32 cellular contexts compared by ENCODE assay signal in genomic region chr6:135221505-135221904, GRCh38. TPM values are rescaled to one million over a fixed set of nuclear protein-coding genes. Genes with fewer than 3 reads are reported as not detected.
DNase-seq lines count a peak whose midpoint lies in the region; ATAC-seq, FAIRE-seq and TF ChIP-seq lines count a peak whose summit lies in the region.
"Had no signal": no experiment of that assay in that cellular context is flagged by ENCODE, and none has a peak within 500 bp of the region (broad histone marks: within the 10 kb centered on the region; RNA-seq: fewer than 3 reads in every experiment).

No MANE protein-coding gene starts in this region.

- no peaks in the 10 kb centered on the region for H3K27me3 Mint-ChIP-seq in activated CD4-positive, alpha-beta T cell treated with anti-CD3 and anti-CD28 coated beads, Interleukin-2, amount 10 ng/mL, durations not matched to agents 24 days and 14 days
- H3K27me3 Mint-ChIP-seq: B cell; CD4-positive, alpha-beta memory T cell; CD4-positive, alpha-beta T cell; CD4-positive, CD25-positive, alpha-beta regulatory T cell had no signal

- POLR2A ChIA-PET in K562 (lab: Yijun Ruan, JAX), result interaction anchor here (2.0 kb wide), 1 partner anchor 9 kb away, joined by 8 read pairs; no protein-coding TSS in a partner anchor

- H3K27me3 ChIP-seq in K562 (ENCODE audit: control insufficient read depth in 2 of 2, insufficient read depth in 2 of 2, low read length in 2 of 2), result no peaks in the 10 kb centered on the region
- H3K27me3 ChIP-seq: BE2C; BLaER1; BLaER1 treated with 17β-estradiol and CSF1 and Interleukin-3, amounts not matched to agents 10 nM and 100 nM had no signal

- H3K9me3 ChIP-seq in K562 (replicated peaks; ENCODE audit: control insufficient read depth, insufficient read depth, low read depth, low read length), result peaks cover 4% of the 10 kb centered on the region; the same call in 1 of the 2 replicates
- H3K9me3 ChIP-seq: A549, BE2C, BLaER1, Caco-2 had no signal

- H3K27ac ChIP-seq in K562 (ENCODE audit: extremely low read depth, low read depth, low read length), result no peak overlapping the region
- H3K27ac ChIP-seq: 22Rv1, A549, BLaER1, C4-2B had no signal

- in situ Hi-C loops in K562 (cut with MboI), result no loop called here

- H3K4me3 ChIP-seq in K562, result no peak overlapping the region
- H3K4me3 ChIP-seq: A549; BLaER1; BLaER1 treated with 17β-estradiol and CSF1 and Interleukin-3, amounts not matched to agents 10 nM and 100 nM had no signal

- DNase-seq in activated CD4-positive, alpha-beta T cell treated with anti-CD3 and anti-CD28 coated beads, Interleukin-2, amount 10 ng/mL, durations not matched to agents 24 days and 14 days, result peak; percentile 16
- no peak for DNase-seq in activated CD4-positive, alpha-beta T cell treated with anti-CD3 and anti-CD28 coated beads for 4 hours
- DNase-seq in K562 (ENCODE audit: extremely low read depth in 1 of 4, low spot score in 3 of 4), result no peak
- DNase-seq: 8988T; ACHN; AML-193; BE2C; C1 segment of cervical spinal cord; Caco-2; Calu3; CD4-positive, alpha-beta memory T cell; CD4-positive, alpha-beta T cell; CD4-positive, CD25-positive, alpha-beta regulatory T cell; CD8-positive, alpha-beta memory T cell; CD8-positive, alpha-beta T cell; COR-L47; DMS 273 treated with DMSO at 0.1 percent for 48 hours; DMS153; DMS53; DMS79; DMS79 treated with DMSO at 0.1 percent for 48 hours; DND-41 had no signal

- CTCF ChIA-PET in K562 (lab: Yijun Ruan, JAX; ENCODE audit: low intra/inter-chr PET ratio), result no interaction called here

- 72% methylated on average over 1 of the region's 1 CpG for WGBS in K562 (ENCODE audit: insufficient coverage, low coverage, missing lambda C conversion rate)

- H3K9ac ChIP-seq in K562 (ENCODE audit: insufficient read depth in 1 of 2, low read depth in 2 of 2, low read length in 2 of 2), result no peak overlapping the region
- H3K9ac ChIP-seq: BLaER1; BLaER1 treated with 17β-estradiol and CSF1 and Interleukin-3, amounts not matched to agents 10 nM and 100 nM had no signal

- TF ChIP-seq RAD21 in K562 (CRISPR knock-in tag; conservative IDR thresholded peaks at IDR 0.05 in 1 of 2, IDR thresholded peaks at IDR 0.05 in 1 of 2), result no peak

- intact Hi-C loops in activated CD4-positive, alpha-beta T cell treated with anti-CD3 and anti-CD28 coated beads, Interleukin-2, amount 10 ng/mL, durations not matched to agents 24 days and 14 days (cut with micrococcal nuclease), result no loop called here
- intact Hi-C loops in K562 (cut with micrococcal nuclease), result no loop called here

- TF ChIP-seq POLR2A in K562 (conservative IDR thresholded peaks at IDR 0.05), result no peak

- ATAC-seq in K562 (no peak), HG02970 (IDR thresholded peaks at IDR 0.05; ENCODE audit: low FRiP score, unreplicated experiment) (no peak)
- ATAC-seq: A549; CD8-positive, alpha-beta T cell had no signal

- no peak for TF ChIP-seq CTCF in K562 (IDR thresholded peaks at IDR 0.05 in 2 of 3, conservative IDR thresholded peaks at IDR 0.05 in 1 of 3; ENCODE audit: insufficient read depth in 2 of 3, low read depth in 1 of 3, low read length in 3 of 3)

- no peaks in the 10 kb centered on the region for H3K79me2 ChIP-seq in K562 (ENCODE audit: control insufficient read depth, insufficient read depth, low read length)

- no peak overlapping the region for H3K27ac Mint-ChIP-seq in activated CD4-positive, alpha-beta T cell treated with anti-CD3 and anti-CD28 coated beads, Interleukin-2, amount 10 ng/mL, durations not matched to agents 24 days and 14 days
- H3K27ac Mint-ChIP-seq: B cell; CD4-positive, alpha-beta T cell; CD8-positive, alpha-beta memory T cell had no signal

- H3K4me3 Mint-ChIP-seq in activated CD4-positive, alpha-beta T cell treated with anti-CD3 and anti-CD28 coated beads, Interleukin-2, amount 10 ng/mL, durations not matched to agents 24 days and 14 days, result no peak overlapping the region
- H3K4me3 Mint-ChIP-seq: B cell; CD14-positive monocyte; CD4-positive, alpha-beta memory T cell; CD4-positive, CD25-positive, alpha-beta regulatory T cell; CD8-positive, alpha-beta memory T cell; CD8-positive, alpha-beta T cell had no signal

- no peak for FAIRE-seq in K562 (lab: Jason Lieb, UNC)
- FAIRE-seq: A204.1, A549, D721Med had no signal

- no peak overlapping the region for H2AFZ ChIP-seq in K562 (ENCODE audit: low read depth, low read length)

- H3K36me3 ChIP-seq in K562 (ENCODE audit: control insufficient read depth, insufficient read depth, low read length), result peaks cover 46% of the 10 kb centered on the region
- H3K36me3 ChIP-seq: BE2C had no signal

- H3K9me1 ChIP-seq in K562 (ENCODE audit: control insufficient read depth, insufficient read depth, low read length), result no peaks in the 10 kb centered on the region

- H3K4me1 ChIP-seq in K562 (replicated peaks in 1 of 2; ENCODE audit: control insufficient read depth in 2 of 2, insufficient read depth in 2 of 2, low read length in 2 of 2), result no peaks in the 10 kb centered on the region
- H3K4me1 ChIP-seq: A549; BE2C; BLaER1; BLaER1 treated with 17β-estradiol and CSF1 and Interleukin-3, amounts not matched to agents 10 nM and 100 nM had no signal

- H3K4me2 ChIP-seq in K562 (ENCODE audit: insufficient read depth, low read length), result no peak overlapping the region
- H3K4me2 ChIP-seq: A549; BLaER1; BLaER1 treated with 17β-estradiol and CSF1 and Interleukin-3, amounts not matched to agents 10 nM and 100 nM had no signal

- peaks cover 12% of the 10 kb centered on the region for H3K4me1 Mint-ChIP-seq in activated CD4-positive, alpha-beta T cell treated with anti-CD3 and anti-CD28 coated beads, Interleukin-2, amount 10 ng/mL, durations not matched to agents 24 days and 14 days

- BruUV-seq in K562 (replicated peaks; lab: Mats Ljungman, UMichigan), result no TSS peak

- no peaks in the 10 kb centered on the region for H4K20me1 ChIP-seq in K562 (replicated peaks; ENCODE audit: control insufficient read depth, insufficient read depth, low read length)

- H3K9me3 Mint-ChIP-seq in activated CD4-positive, alpha-beta T cell treated with anti-CD3 and anti-CD28 coated beads, Interleukin-2, amount 10 ng/mL, durations not matched to agents 24 days and 14 days, result no peaks in the 10 kb centered on the region
- H3K9me3 Mint-ChIP-seq: CD14-positive monocyte; CD4-positive, alpha-beta T cell; CD8-positive, alpha-beta memory T cell; CD8-positive, alpha-beta T cell had no signal

- TF ChIP-seq EP300 in K562 (IDR thresholded peaks at IDR 0.05; ENCODE audit: low read length), result no peak

- peaks cover 33% of the 10 kb centered on the region for H3K36me3 Mint-ChIP-seq in activated CD4-positive, alpha-beta T cell treated with anti-CD3 and anti-CD28 coated beads, Interleukin-2, amount 10 ng/mL, durations not matched to agents 24 days and 14 days (ENCODE audit: low read depth)
- H3K36me3 Mint-ChIP-seq: CD4-positive, alpha-beta memory T cell had no signal

TF ChIP-seq in K562, 482 proteins besides CTCF, POLR2A, EP300 and RAD21:
- no peak for TF ChIP-seq ATF3 (IDR thresholded peaks at IDR 0.05)
- TF ChIP-seq ATF3 (CRISPR knock-in tag; conservative IDR thresholded peaks at IDR 0.05), result no peak
- no peak for TF ChIP-seq ZBTB9 (CRISPR knock-in tag; IDR thresholded peaks at IDR 0.05)
- TF ChIP-seq RBM25 (IDR thresholded peaks at IDR 0.05; ENCODE audit: low read depth, low read length, severe bottlenecking), result peak; percentile 52
- TF ChIP-seq ERF (CRISPR knock-in tag; IDR thresholded peaks at IDR 0.05), result no peak
- TF ChIP-seq ZNF121 (CRISPR knock-in tag; conservative IDR thresholded peaks at IDR 0.05), result peak; percentile 58; the same call in 1 of the 2 replicates
- TF ChIP-seq RHOXF2B (CRISPR knock-in tag; conservative IDR thresholded peaks at IDR 0.05), result no peak

RNA-seq across cellular contexts. Expression of gene MYB, which starts 40.4 kb away (rescaled TPM):
- 44.1 and 44.2 TPM in 2 replicates for total RNA-seq in activated CD4-positive, alpha-beta T cell treated with anti-CD3 and anti-CD28 coated beads, Interleukin-2, amount 10 ng/mL, durations not matched to agents 24 days and 14 days
- total RNA-seq in K562 (2011; cell fraction: chromatin; rRNA removed; ENCODE audit: low replicate concordance), result 136 and 323 TPM in 2 replicates
- 63.7 and 97.6 TPM in 2 replicates for total RNA-seq in K562 (2011; cell fraction: nucleolus; rRNA removed)
- 152 and 301 TPM in 2 replicates for total RNA-seq in K562 (2011; cell fraction: nucleoplasm; rRNA removed)
- total RNA-seq in K562 (2014; rRNA removed) (116 and 117 TPM in 2 replicates), K562 (2014; rRNA removed; fragmentation: Illumina TruSeq; extraction: Trizol) (149 and 170 TPM in 2 replicates), K562 (2015; rRNA removed; fragmentation: Illumina TruSeq; extraction: Trizol) (215 and 218 TPM in 2 replicates), K562 (2021) (140 and 142 TPM in 2 replicates)
- polyA plus RNA-seq in K562 (2011; rRNA removed) (82.6 and 94.1 TPM in 2 replicates), K562 (2014; fragmentation: Illumina TruSeq; extraction: Trizol) (133 and 185 TPM in 2 replicates), K562 (2014; fragmentation: Nextera tagmentation; extraction: Ambion mirVana) (10 to 100 TPM; 35.8 to 44.1 TPM), K562 (2014; rRNA removed) (153 and 155 TPM in 2 replicates)
- 49.6 and 73.2 TPM in 2 replicates for polyA plus RNA-seq in K562 (2011; cell fraction: cytosol; rRNA removed)
- polyA plus RNA-seq in K562 (2011; cell fraction: nucleus; rRNA removed), result 131 and 141 TPM in 2 replicates
- polyA plus RNA-seq in K562 (2012), result 106 and 145 TPM in 2 replicates
- polyA minus RNA-seq in K562 (2011; rRNA and poly(A)+ RNA removed), result 153 and 187 TPM in 2 replicates
- 73.2 and 75.5 TPM in 2 replicates for polyA minus RNA-seq in K562 (2011; cell fraction: cytosol; rRNA and poly(A)+ RNA removed)
- polyA minus RNA-seq in K562 (2011; cell fraction: nucleus; rRNA and poly(A)+ RNA removed), result 136 and 220 TPM in 2 replicates
